ENCODE assay signal across 10 cellular contexts in genomic region chr10:117137031-117137910, GRCh38. TPM values are rescaled to one million over a fixed set of nuclear protein-coding genes. Genes with fewer than 3 reads are reported as not detected.
DNase-seq lines count a peak whose midpoint lies in the region; ATAC-seq and TF ChIP-seq lines count a peak whose summit lies in the region.
"Had no signal": no experiment of that assay in that cellular context is flagged by ENCODE, and none has a peak within 500 bp of the region (broad histone marks: within the 10 kb centered on the region; RNA-seq: fewer than 3 reads in every experiment).

No MANE protein-coding gene starts in this region.

- intact Hi-C loops in lower leg skin (cut with DNase I; ENCODE audit: low total_unique reads) = no loop called here

- peaks cover 91% of the 10 kb centered on the region for H3K27me3 Mint-ChIP-seq in stimulated activated memory B cell treated with anti-CD40 and anti-IgM and Interleukin-4, amounts not matched to agents 10 μg/mL and 1 μg/mL and 100 μg/mL, for 72 hours

- no peak for TF ChIP-seq POLR2A in lower leg skin (IDR thresholded peaks at IDR 0.05)

- H3K4me3 Mint-ChIP-seq in stimulated activated memory B cell treated with anti-CD40 and anti-IgM and Interleukin-4, amounts not matched to agents 10 μg/mL and 1 μg/mL and 100 μg/mL, for 72 hours = no peak overlapping the region

- H3K27ac ChIP-seq in cardiac muscle cell (no peak overlapping the region), right atrium auricular region (no peak overlapping the region), caudate nucleus (ENCODE audit: low read depth, low read length) (peak overlapping the region; percentile 90), urinary bladder (ENCODE audit: low read depth) (no peak overlapping the region)
- H3K27ac ChIP-seq: epithelial cell of prostate had no signal

- no peak overlapping the region for H3K27ac Mint-ChIP-seq in stimulated activated memory B cell treated with anti-CD40 and anti-IgM and Interleukin-4, amounts not matched to agents 10 μg/mL and 1 μg/mL and 100 μg/mL, for 72 hours

- H3K4me1 ChIP-seq in cardiac muscle cell (ENCODE audit: low read depth) (peaks cover 13% of the 10 kb centered on the region), right atrium auricular region (peaks cover 0 to 57% of the 10 kb centered on the region in 2 donors), urinary bladder (ENCODE audit: insufficient read depth) (peaks cover 2% of the 10 kb centered on the region)

- H3K36me3 ChIP-seq in cardiac muscle cell = no peaks in the 10 kb centered on the region
- no peaks in the 10 kb centered on the region for H3K36me3 ChIP-seq in right atrium auricular region
- no peaks in the 10 kb centered on the region for H3K36me3 ChIP-seq in urinary bladder (ENCODE audit: insufficient read depth)

- peaks cover 3% of the 10 kb centered on the region for H3K9me3 Mint-ChIP-seq in stimulated activated memory B cell treated with anti-CD40 and anti-IgM and Interleukin-4, amounts not matched to agents 10 μg/mL and 1 μg/mL and 100 μg/mL, for 72 hours

- DNase-seq in cardiac muscle cell (ENCODE audit: low read depth in 1 of 2, low spot score in 1 of 2) = peak; percentile 55 to 57
- DNase-seq in right atrium auricular region (ENCODE audit: low spot score) = no peak
- DNase-seq in caudate nucleus (lab: John Stamatoyannopoulos, UW) = peak in 27 of 61 donors; percentile 15 to 61 (median 41)
- no peak for DNase-seq in lower leg skin (ENCODE audit: low spot score in 2 of 2)

- 0 to 2% methylated on average over 3 to 68 of the region's 98 CpGs for WGBS in lower leg skin, 2 donors
- under 1% methylated on average over 98 of the region's 98 CpGs for WGBS in urinary bladder

- peak overlapping the region; percentile 24 for H3K4me3 ChIP-seq in cardiac muscle cell
- peak overlapping the region in 1 of 2 donors; percentile 42 for H3K4me3 ChIP-seq in right atrium auricular region
- H3K4me3 ChIP-seq in lower leg skin (ENCODE audit: low read depth, poor library complexity, severe bottlenecking) = peak overlapping the region; percentile 7
- H3K4me3 ChIP-seq in urinary bladder (ENCODE audit: low read depth, low read length) = peak overlapping the region; percentile 22

- H3K27me3 ChIP-seq in cardiac muscle cell = peaks cover 100% of the 10 kb centered on the region
- H3K27me3 ChIP-seq in right atrium auricular region = peaks cover 35 to 69% of the 10 kb centered on the region in 2 donors

- peaks cover 14% of the 10 kb centered on the region for H3K4me1 Mint-ChIP-seq in stimulated activated memory B cell treated with anti-CD40 and anti-IgM and Interleukin-4, amounts not matched to agents 10 μg/mL and 1 μg/mL and 100 μg/mL, for 72 hours

- H3K9me3 ChIP-seq in cardiac muscle cell (ENCODE audit: low read depth) (no peaks in the 10 kb centered on the region), right atrium auricular region (no peaks in the 10 kb centered on the region)

- no peak for ATAC-seq in stimulated activated memory B cell treated with anti-CD40 and anti-IgM and Interleukin-4, amounts not matched to agents 10 μg/mL and 1 μg/mL and 100 μg/mL, for 72 hours
- ATAC-seq in GM18867 (IDR thresholded peaks at IDR 0.05; ENCODE audit: unreplicated experiment) = no peak
- ATAC-seq in HG03460 (IDR thresholded peaks at IDR 0.05; ENCODE audit: unreplicated experiment) = no peak

- no peaks in the 10 kb centered on the region for H3K36me3 Mint-ChIP-seq in stimulated activated memory B cell treated with anti-CD40 and anti-IgM and Interleukin-4, amounts not matched to agents 10 μg/mL and 1 μg/mL and 100 μg/mL, for 72 hours

- TF ChIP-seq CTCF in cardiac muscle cell (IDR thresholded peaks at IDR 0.05; ENCODE audit: low read depth, low read length) (no peak), right atrium auricular region (IDR thresholded peaks at IDR 0.05) (no peak), lower leg skin (IDR thresholded peaks at IDR 0.05) (no peak)

RNA-seq across cellular contexts. Expression of gene VAX1, which starts 0.8 kb away (rescaled TPM):
- total RNA-seq in cardiac muscle cell (not detected in 2 replicates), right atrium auricular region (not detected), lower leg skin (not detected), urinary bladder (not detected)
- polyA plus RNA-seq in cardiac muscle cell (not detected in 2 replicates), urinary bladder (not detected)
- total RNA-seq: subcutaneous adipose tissue had no signal

Comparison
In these comparisons a context has a peak if more than half of its experiments do, and no peak if none do; other contexts are left out.
1. DNase-seq: peak in cardiac muscle cell (2 of 2); none in right atrium auricular region (single experiment) and lower leg skin (0 of 2).